In the genomic region with DNA sequence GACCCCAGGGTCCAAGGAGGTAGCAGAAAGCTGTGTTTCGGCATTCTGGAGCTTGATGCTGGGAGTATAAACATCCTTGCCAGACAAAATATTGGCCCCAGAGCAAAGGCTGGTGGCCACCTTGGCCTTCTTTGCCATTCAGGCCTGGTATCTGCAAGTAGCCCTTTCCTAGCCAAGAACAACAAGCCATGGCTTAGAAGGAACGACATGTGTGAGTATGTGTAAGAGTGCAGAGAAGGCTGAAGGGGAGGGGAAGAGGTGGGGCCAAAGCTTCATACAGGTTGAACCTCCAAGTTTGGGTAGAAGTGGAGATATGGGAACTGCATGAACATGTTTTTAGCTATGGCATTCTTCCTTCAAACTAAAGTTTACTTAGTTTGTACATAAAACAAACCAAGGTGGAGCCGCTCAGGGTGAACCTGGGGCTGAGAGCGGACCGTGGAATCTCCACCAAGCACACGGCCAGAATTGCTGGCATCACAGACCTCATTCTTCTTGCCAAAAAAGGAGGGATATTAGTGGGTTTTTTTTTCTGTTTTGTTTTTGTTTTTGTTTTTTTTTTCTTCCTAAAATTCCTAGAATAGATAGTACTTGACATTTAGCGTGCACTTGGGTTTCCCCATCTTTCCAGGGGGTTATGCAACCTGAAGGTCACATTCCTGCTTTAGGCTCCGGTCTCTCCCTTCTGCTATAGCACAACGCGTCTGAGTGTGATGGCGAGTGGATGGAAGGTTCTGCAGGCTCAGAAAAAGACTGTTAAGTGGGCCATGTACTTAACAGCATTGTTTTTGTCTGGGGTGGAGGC, we compare ENCODE assay signal across 16 cellular contexts.
DNase-seq lines count a peak whose midpoint lies in the region; ATAC-seq and TF ChIP-seq lines count a peak whose summit lies in the region.
"Had no signal": no experiment of that assay in that cellular context is flagged by ENCODE, and none has a peak within 500 bp of the region (broad histone marks: within the 10 kb centered on the region; RNA-seq: fewer than 3 reads in every experiment).

No MANE protein-coding gene starts in this region.

- H3K9me3 Mint-ChIP-seq in MCF 10A (ENCODE audit: unreplicated experiment), result no peaks in the 10 kb centered on the region

- H3K27ac ChIP-seq in breast epithelium (peak overlapping the region; percentile 78 to 88), tibial artery (peak overlapping the region; percentile 61 to 68)
- H3K27ac ChIP-seq: 22Rv1 had no signal

- no peak for TF ChIP-seq POLR2A in breast epithelium (IDR thresholded peaks at IDR 0.05)

- no peaks in the 10 kb centered on the region for H3K4me1 ChIP-seq in breast epithelium
- peaks cover 11 to 55% (median 38%) of the 10 kb centered on the region in 4 donors for H3K4me1 ChIP-seq in tibial artery

- no peaks in the 10 kb centered on the region for H3K9me3 ChIP-seq in breast epithelium
- H3K9me3 ChIP-seq in tibial artery, result no peaks in the 10 kb centered on the region

- H3K36me3 Mint-ChIP-seq in MCF 10A (ENCODE audit: insufficient read depth, unreplicated experiment), result no peaks in the 10 kb centered on the region
- H3K36me3 Mint-ChIP-seq: CD14-positive monocyte had no signal

- no peaks in the 10 kb centered on the region for H3K27me3 Mint-ChIP-seq in MCF 10A (ENCODE audit: insufficient read depth, unreplicated experiment)

- H3K36me3 ChIP-seq in breast epithelium (no peaks in the 10 kb centered on the region), tibial artery (no peaks in the 10 kb centered on the region)

- H3K4me1 Mint-ChIP-seq in MCF 10A (ENCODE audit: insufficient read depth, unreplicated experiment), result peaks cover 9% of the 10 kb centered on the region
- H3K4me1 Mint-ChIP-seq: CD14-positive monocyte had no signal

- CTCF ChIA-PET in MCF 10A (lab: Yijun Ruan, JAX), result no interaction called here

- TF ChIP-seq CTCF in breast epithelium (IDR thresholded peaks at IDR 0.05), result no peak
- no peak for TF ChIP-seq CTCF in MCF 10A (IDR thresholded peaks at IDR 0.05; ENCODE audit: unreplicated experiment)
- no peak for TF ChIP-seq CTCF in tibial artery (IDR thresholded peaks at IDR 0.05)

- DNase-seq in breast epithelium (ENCODE audit: low spot score in 2 of 2) (no peak), MCF 10A (ENCODE audit: unreplicated experiment) (no peak), amniotic epithelial cell (ENCODE audit: low read depth) (peak; percentile 35), mucosa of gallbladder (ENCODE audit: low spot score) (peak; percentile 2), tibial artery (no peak), GM19240 (ENCODE audit: insufficient read length, low spot score) (no peak)
- DNase-seq: DMS79, NCI-H1417 treated with DMSO at 0.1 percent for 48 hours, NCI-H187 treated with DMSO at 0.1 percent for 48 hours, NCI-H2227 treated with DMSO at 0.1 percent for 48 hours, NCI-H526 had no signal

- no peak for ATAC-seq in HG02610 (IDR thresholded peaks at IDR 0.05; ENCODE audit: unreplicated experiment)
- ATAC-seq in HG03565 (IDR thresholded peaks at IDR 0.05; ENCODE audit: unreplicated experiment), result no peak
- ATAC-seq: Panc1 had no signal

- H3K4me3 Mint-ChIP-seq in MCF 10A (ENCODE audit: unreplicated experiment), result no peak overlapping the region
- H3K4me3 Mint-ChIP-seq: CD14-positive monocyte had no signal

- POLR2A ChIA-PET in MCF 10A (lab: Yijun Ruan, JAX), result no interaction called here

- H3K27me3 ChIP-seq in breast epithelium (no peaks in the 10 kb centered on the region), tibial artery (no peaks in the 10 kb centered on the region)

- BruUV-seq in MCF 10A (replicated peaks; lab: Mats Ljungman, UMichigan), result no TSS peak

- intact Hi-C loops in breast epithelium (cut with DNase I; ENCODE audit: low total_unique reads) (no loop called here), MCF 10A (cut with micrococcal nuclease) (no loop called here), tibial artery (cut with DNase I; ENCODE audit: low total_unique reads) (loop anchor here (5.0 kb wide), 1 partner anchor 62 kb away; no protein-coding TSS in a partner anchor)

- H3K4me3 ChIP-seq in breast epithelium (no peak overlapping the region), tibial artery (no peak overlapping the region)

- H3K27ac Mint-ChIP-seq in MCF 10A (ENCODE audit: low read depth, unreplicated experiment), result no peak overlapping the region
- H3K27ac Mint-ChIP-seq: CD14-positive monocyte had no signal

Comparison
In these comparisons a context has a peak if more than half of its experiments do, and no peak if none do; other contexts are left out.
1. DNase-seq: peak in amniotic epithelial cell (single experiment) and mucosa of gallbladder (single experiment); none in breast epithelium (0 of 2), MCF 10A (single experiment), tibial artery (0 of 2) and GM19240 (single experiment).